15 cellular contexts compared by ENCODE assay signal in genomic region chr17:45384800-45385262, GRCh38. TPM values are rescaled to one million over a fixed set of nuclear protein-coding genes. Genes with fewer than 3 reads are reported as not detected.
A peak's percentile ranks its signal among the peaks of the same experiment; 100 is the strongest.
DNase-seq lines count a peak whose midpoint lies in the region; ATAC-seq and TF ChIP-seq lines count a peak whose summit lies in the region.
"Had no signal": no experiment of that assay in that cellular context is flagged by ENCODE, and none has a peak within 500 bp of the region (broad histone marks: within the 10 kb centered on the region; RNA-seq: fewer than 3 reads in every experiment).

No MANE protein-coding gene starts in this region.

- no peak overlapping the region for H3K4me3 ChIP-seq in stomach
- H3K4me3 ChIP-seq: pancreas, SK-N-MC, spleen had no signal

- intact Hi-C loops in activated CD8-positive, alpha-beta T cell treated with anti-CD3 and anti-CD28 coated beads for 36 hours (cut with micrococcal nuclease): loop anchor here (1.0 to 5.0 kb wide), 3 partner anchors 68 to 168 kb away; partner anchors contain the start of gene MAP3K14
- intact Hi-C loops in left ventricle myocardium superior (cut with micrococcal nuclease): loop anchor here (5.0 to 10.0 kb wide), 2 partner anchors 108 to 170 kb away; no protein-coding TSS in a partner anchor
- intact Hi-C loops in stomach (cut with DNase I; ENCODE audit: low total_unique reads): loop anchor here (5.0 to 10.0 kb wide), 3 partner anchors 60 to 163 kb away; partner anchors contain the start of gene FMNL1

- H3K27me3 ChIP-seq in stomach: peaks cover 0 to 12% (median 0%) of the 10 kb centered on the region in 3 donors
- H3K27me3 ChIP-seq: pancreas had no signal

- no peaks in the 10 kb centered on the region for H3K36me3 ChIP-seq in stomach
- H3K36me3 ChIP-seq: pancreas, spleen had no signal

- peak overlapping the region; percentile 62 for H3K27ac Mint-ChIP-seq in activated CD8-positive, alpha-beta T cell treated with anti-CD3 and anti-CD28 coated beads, Interleukin-2, amount 10 ng/mL, durations not matched to agents 7 days and 5 days
- no peak overlapping the region for H3K27ac Mint-ChIP-seq in activated CD8-positive, alpha-beta T cell treated with anti-CD3 and anti-CD28 coated beads for 36 hours
- H3K27ac Mint-ChIP-seq: activated CD4-positive, alpha-beta memory T cell treated with anti-CD3 and anti-CD28 coated beads for 36 hours; CD8-positive, alpha-beta memory T cell had no signal

- TF ChIP-seq EP300 in stomach (IDR thresholded peaks at IDR 0.05): no peak

- ATAC-seq in activated CD8-positive, alpha-beta T cell treated with anti-CD3 and anti-CD28 coated beads, Interleukin-2, amount 10 ng/mL, durations not matched to agents 7 days and 5 days: no peak
- ATAC-seq in activated CD8-positive, alpha-beta T cell treated with anti-CD3 and anti-CD28 coated beads for 36 hours: no peak
- ATAC-seq in left ventricle myocardium superior (peak; percentile 45), HG03520 (IDR thresholded peaks at IDR 0.05; ENCODE audit: unreplicated experiment) (no peak)

- CTCF ChIA-PET in activated CD8-positive, alpha-beta T cell treated with anti-CD3 and anti-CD28 coated beads, Interleukin-2, amount 10 ng/mL, durations not matched to agents 7 days and 5 days (lab: Charles Lee): interaction anchor here (0.6 to 10.7 kb wide), 36 partner anchors 9 to 249 kb away, joined by 3 to 199 read pairs (median 6); partner anchors contain the start of genes ACBD4, FMNL1 and MAP3K14
- CTCF ChIA-PET in activated CD8-positive, alpha-beta T cell treated with anti-CD3 and anti-CD28 coated beads for 36 hours (lab: Charles Lee): interaction anchor here (0.6 to 11.7 kb wide), 39 partner anchors 10 to 714 kb away, joined by 3 to 270 read pairs (median 7); partner anchors contain the start of genes ACBD4, FMNL1 and MAP3K14
- CTCF ChIA-PET in RWPE1 (lab: Yijun Ruan, JAX): interaction anchor here (0.6 to 3.7 kb wide), 21 partner anchors 9 to 289 kb away, joined by 3 to 58 read pairs (median 4); no protein-coding TSS in a partner anchor

- no peak overlapping the region for H3K4me3 Mint-ChIP-seq in activated CD8-positive, alpha-beta T cell treated with anti-CD3 and anti-CD28 coated beads, Interleukin-2, amount 10 ng/mL, durations not matched to agents 7 days and 5 days
- no peak overlapping the region for H3K4me3 Mint-ChIP-seq in activated CD8-positive, alpha-beta T cell treated with anti-CD3 and anti-CD28 coated beads for 36 hours
- H3K4me3 Mint-ChIP-seq: activated CD4-positive, alpha-beta memory T cell treated with anti-CD3 and anti-CD28 coated beads for 36 hours; activated T-helper 1 cell treated with anti-CD3 and anti-CD28 coated beads, Interleukin-12 subunit alpha, Interleukin-12 subunit beta, Interleukin-2, Interleukin-4 antibody, amounts not matched to agents 30 ng/mL and 10 ng/mL and 1 ng/mL, durations not matched to agents 14 hours and 24 hours and 36 hours; CD8-positive, alpha-beta memory T cell; central memory CD8-positive, alpha-beta T cell had no signal

- peaks cover 33% of the 10 kb centered on the region for H3K4me1 Mint-ChIP-seq in activated CD8-positive, alpha-beta T cell treated with anti-CD3 and anti-CD28 coated beads, Interleukin-2, amount 10 ng/mL, durations not matched to agents 7 days and 5 days (ENCODE audit: low read depth)
- peaks cover 27% of the 10 kb centered on the region for H3K4me1 Mint-ChIP-seq in activated CD8-positive, alpha-beta T cell treated with anti-CD3 and anti-CD28 coated beads for 36 hours (ENCODE audit: low read depth)

- POLR2A ChIA-PET in activated CD8-positive, alpha-beta T cell treated with anti-CD3 and anti-CD28 coated beads, Interleukin-2, amount 10 ng/mL, durations not matched to agents 7 days and 5 days (lab: Charles Lee): interaction anchor here (0.7 to 1.3 kb wide), 4 partner anchors 11 to 150 kb away, joined by 3 to 4 read pairs (median 4); partner anchors contain the start of gene MAP3K14
- POLR2A ChIA-PET in activated CD8-positive, alpha-beta T cell treated with anti-CD3 and anti-CD28 coated beads for 36 hours (lab: Charles Lee): interaction anchor here (0.6 to 2.1 kb wide), 11 partner anchors 15 to 159 kb away, joined by 3 to 14 read pairs (median 3); partner anchors contain the start of gene MAP3K14
- POLR2A ChIA-PET in RWPE1 (lab: Yijun Ruan, JAX; ENCODE audit: low non-redundant PET): interaction anchor here (1.2 kb wide), 1 partner anchor 107 kb away, joined by 4 read pairs; no protein-coding TSS in a partner anchor

- no peaks in the 10 kb centered on the region for H3K9me3 Mint-ChIP-seq in activated CD8-positive, alpha-beta T cell treated with anti-CD3 and anti-CD28 coated beads, Interleukin-2, amount 10 ng/mL, durations not matched to agents 7 days and 5 days (ENCODE audit: insufficient read depth)
- H3K9me3 Mint-ChIP-seq in activated CD8-positive, alpha-beta T cell treated with anti-CD3 and anti-CD28 coated beads for 36 hours: no peaks in the 10 kb centered on the region
- H3K9me3 Mint-ChIP-seq: activated CD4-positive, alpha-beta memory T cell treated with anti-CD3 and anti-CD28 coated beads for 36 hours; activated T-helper 1 cell treated with anti-CD3 and anti-CD28 coated beads, Interleukin-12 subunit alpha, Interleukin-12 subunit beta, Interleukin-2, Interleukin-4 antibody, amounts not matched to agents 30 ng/mL and 10 ng/mL and 1 ng/mL, durations not matched to agents 14 hours and 24 hours and 36 hours; CD8-positive, alpha-beta memory T cell; central memory CD8-positive, alpha-beta T cell had no signal

- H3K9me3 ChIP-seq in stomach: no peaks in the 10 kb centered on the region
- H3K9me3 ChIP-seq: pancreas, spleen had no signal

- H3K27ac ChIP-seq in RWPE1: peak overlapping the region; percentile 33
- peak overlapping the region in 3 of 5 donors; percentile 42 to 55 (median 53) for H3K27ac ChIP-seq in stomach
- H3K27ac ChIP-seq: pancreas, SK-N-MC, spleen had no signal

- H3K36me3 Mint-ChIP-seq in activated CD8-positive, alpha-beta T cell treated with anti-CD3 and anti-CD28 coated beads, Interleukin-2, amount 10 ng/mL, durations not matched to agents 7 days and 5 days (ENCODE audit: low read depth): no peaks in the 10 kb centered on the region
- H3K36me3 Mint-ChIP-seq in activated CD8-positive, alpha-beta T cell treated with anti-CD3 and anti-CD28 coated beads for 36 hours (ENCODE audit: low read depth): no peaks in the 10 kb centered on the region
- H3K36me3 Mint-ChIP-seq: activated CD4-positive, alpha-beta memory T cell treated with anti-CD3 and anti-CD28 coated beads for 36 hours had no signal

- TF ChIP-seq CTCF in activated CD8-positive, alpha-beta T cell treated with anti-CD3 and anti-CD28 coated beads for 36 hours (IDR thresholded peaks at IDR 0.05): no peak
- TF ChIP-seq CTCF in RWPE1 (conservative IDR thresholded peaks at IDR 0.05; ENCODE audit: low read depth) (no peak), stomach (IDR thresholded peaks at IDR 0.05) (no peak)

- WGBS in stomach, 5 donors: 65 to 74% (median 67%) methylated on average over 20 of the region's 20 CpGs

- H3K27me3 Mint-ChIP-seq in activated CD8-positive, alpha-beta T cell treated with anti-CD3 and anti-CD28 coated beads, Interleukin-2, amount 10 ng/mL, durations not matched to agents 7 days and 5 days (ENCODE audit: low read depth): peaks cover 6% of the 10 kb centered on the region
- peaks cover 11% of the 10 kb centered on the region for H3K27me3 Mint-ChIP-seq in activated CD8-positive, alpha-beta T cell treated with anti-CD3 and anti-CD28 coated beads for 36 hours

- DNase-seq in activated CD8-positive, alpha-beta T cell treated with anti-CD3 and anti-CD28 coated beads, Interleukin-2, amount 10 ng/mL, durations not matched to agents 7 days and 5 days: no peak
- DNase-seq in activated CD8-positive, alpha-beta T cell treated with anti-CD3 and anti-CD28 coated beads for 36 hours: no peak
- DNase-seq in RWPE1 (ENCODE audit: low spot score) (no peak), left ventricle myocardium superior (peak; percentile 43), stomach (no peak), NOMO-1 treated with dmso at 0.1 percent for 144 hours (lab: John Stamatoyannopoulos, UW; ENCODE audit: unreplicated experiment) (no peak), middle frontal gyrus (ENCODE audit: extremely low spot score, low spot score) (no peak)

- peaks cover 15 to 38% (median 28%) of the 10 kb centered on the region in 4 donors for H3K4me1 ChIP-seq in stomach

- TF ChIP-seq POLR2A in stomach (IDR thresholded peaks at IDR 0.05): no peak

RNA-seq across cellular contexts. Expression of gene ARHGAP27, which starts 47.8 kb away (rescaled TPM):
- 100 to 1,000 TPM; 100 to 106 TPM for total RNA-seq in activated CD8-positive, alpha-beta T cell treated with anti-CD3 and anti-CD28 coated beads, Interleukin-2, amount 10 ng/mL, durations not matched to agents 7 days and 5 days
- 10 to 100 TPM; 37.8 to 40.9 TPM for total RNA-seq in activated CD8-positive, alpha-beta T cell treated with anti-CD3 and anti-CD28 coated beads for 36 hours
- total RNA-seq in left ventricle myocardium superior (37.3 TPM), stomach (100 to 1,000 TPM in 2 of 5 donors, 10 to 100 TPM in 3; 25.9 to 390 (median 65.3) TPM)
- polyA plus RNA-seq in stomach: 10 to 100 TPM in 2 of 3 donors, 1 to 10 TPM in 1; 7.7 to 45.9 (median 13.0) TPM
